Comparison of ENCODE assay signal across 8 cellular contexts in the genomic region with DNA sequence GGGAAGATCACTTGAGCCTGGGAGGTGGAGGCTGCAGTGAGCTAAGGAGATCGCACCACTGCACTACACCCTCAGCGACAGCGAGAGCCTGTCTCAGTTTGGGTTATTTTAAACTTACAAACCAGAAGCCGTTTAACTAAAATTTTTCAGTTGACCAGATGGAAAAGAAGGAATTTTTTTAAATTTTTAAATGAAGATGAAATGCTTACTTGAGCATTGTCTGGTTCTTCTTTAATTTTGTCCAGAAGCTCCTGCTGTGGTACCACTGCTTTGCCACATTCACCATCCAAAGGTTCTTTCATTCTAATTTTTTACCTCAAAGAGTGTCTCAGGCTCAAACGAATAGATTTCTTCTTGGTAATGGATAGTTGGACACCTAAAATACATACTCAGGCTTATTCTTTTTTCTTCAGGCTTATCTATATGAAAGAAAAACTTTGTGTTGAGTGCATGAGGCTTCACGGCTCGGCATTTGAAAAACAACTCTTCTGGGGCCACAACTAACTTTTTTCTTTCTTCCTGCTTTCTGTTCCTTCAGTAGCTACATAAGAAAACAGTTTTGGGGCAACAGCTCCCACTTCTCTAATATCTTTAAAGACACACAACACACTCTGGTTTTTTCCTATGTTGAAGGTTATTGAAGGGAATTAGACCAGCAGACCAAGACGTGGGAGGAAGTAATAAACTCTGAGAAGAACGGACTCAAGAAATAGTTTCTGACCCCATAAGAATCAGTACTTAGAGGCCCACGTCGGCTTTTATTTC. TPM values are rescaled to one million over a fixed set of nuclear protein-coding genes. Genes with fewer than 3 reads are reported as not detected.
DNase-seq lines count a peak whose midpoint lies in the region; ATAC-seq, FAIRE-seq and TF ChIP-seq lines count a peak whose summit lies in the region.

No MANE protein-coding gene starts in this region.

- peaks cover 13% of the 10 kb centered on the region for H3K9me3 Mint-ChIP-seq in neural progenitor cell

- H3K79me2 ChIP-seq in PC-3 (ENCODE audit: low read length) (peaks cover 20% of the 10 kb centered on the region), endothelial cell of umbilical vein (ENCODE audit: control insufficient read depth, insufficient read depth, low read length) (peaks cover 16% of the 10 kb centered on the region), neural progenitor cell (ENCODE audit: low read depth) (peaks cover 4% of the 10 kb centered on the region)

- TF ChIP-seq CTCF in PC-3 (conservative IDR thresholded peaks at IDR 0.05; ENCODE audit: low read depth, low read length) (no peak), endothelial cell of umbilical vein (IDR thresholded peaks at IDR 0.05; ENCODE audit: extremely low read depth in 1 of 2, insufficient read depth in 1 of 2, low read depth in 1 of 2, low read length in 2 of 2) (no peak), neural progenitor cell (IDR thresholded peaks at IDR 0.05) (no peak)

- H3K4me2 ChIP-seq in PC-3 (ENCODE audit: low read length) (peak overlapping the region; percentile 96), endothelial cell of umbilical vein (ENCODE audit: insufficient read depth, low read length) (peak overlapping the region; percentile 98), neural progenitor cell (peak overlapping the region; percentile 86)

- H3K27ac ChIP-seq in PC-3 (ENCODE audit: low read length) (peak overlapping the region; percentile 95), endothelial cell of umbilical vein (ENCODE audit: insufficient read depth, low read depth, low read length) (peak overlapping the region; percentile 69), neural progenitor cell (no peak overlapping the region)

- peaks cover 13% of the 10 kb centered on the region for H3K4me1 Mint-ChIP-seq in neural progenitor cell

- H3K36me3 ChIP-seq in PC-3 (ENCODE audit: low read depth, low read length) (no peaks in the 10 kb centered on the region), endothelial cell of umbilical vein (ENCODE audit: control insufficient read depth in 2 of 2, extremely low read depth in 1 of 2, insufficient read depth in 2 of 2, low read length in 2 of 2) (peaks cover 0 to 2% of the 10 kb centered on the region in 2 experiments), neural progenitor cell (no peaks in the 10 kb centered on the region)

- peaks cover 5% of the 10 kb centered on the region for H3K27me3 Mint-ChIP-seq in neural progenitor cell (ENCODE audit: insufficient read depth, low read depth)

- H3F3A ChIP-seq in PC-3 (ENCODE audit: low read length, unreplicated experiment) (no peaks in the 10 kb centered on the region), neural progenitor cell (ENCODE audit: low read depth) (peaks cover 21% of the 10 kb centered on the region)

- H3K4me3 ChIP-seq in PC-3 (ENCODE audit: low read length), result peak overlapping the region; percentile 98
- peak overlapping the region; percentile 79 to 96 (median 85) for H3K4me3 ChIP-seq in endothelial cell of umbilical vein (replicated peaks in 1 of 3; ENCODE audit: insufficient read depth in 1 of 3, low read depth in 1 of 3, low read length in 3 of 3)
- H3K4me3 ChIP-seq in neural progenitor cell, result peak overlapping the region; percentile 84

- dilution Hi-C loops in endothelial cell of umbilical vein (cut with MboI; ENCODE audit: extremely low pct_ligation_motif_present, low sequenced_read_pairs), result no loop called here

- peaks cover 2% of the 10 kb centered on the region for H3K36me3 Mint-ChIP-seq in neural progenitor cell

- BruUV-seq in PC-3 (replicated peaks; lab: Mats Ljungman, UMichigan), result no TSS peak
- no TSS peak for BruUV-seq in endothelial cell of umbilical vein (replicated peaks; lab: Mats Ljungman, UMichigan)

- H3K27me3 ChIP-seq in PC-3 (ENCODE audit: low read length) (no peaks in the 10 kb centered on the region), endothelial cell of umbilical vein (ENCODE audit: control insufficient read depth in 2 of 2, insufficient read depth in 2 of 2, low read length in 2 of 2) (no peaks in the 10 kb centered on the region), neural progenitor cell (no peaks in the 10 kb centered on the region)

- no peaks in the 10 kb centered on the region for H3K9me1 ChIP-seq in endothelial cell of umbilical vein (replicated peaks; ENCODE audit: control insufficient read depth, extremely low read depth, insufficient read depth, low read length)

- ATAC-seq in PC-3, result no peak
- no peak for ATAC-seq in GM21737 (IDR thresholded peaks at IDR 0.05; ENCODE audit: unreplicated experiment)
- ATAC-seq in GM18858 (IDR thresholded peaks at IDR 0.05; ENCODE audit: unreplicated experiment), result no peak

- H2AFZ ChIP-seq in PC-3 (ENCODE audit: low read length) (peak overlapping the region; percentile 99), endothelial cell of umbilical vein (ENCODE audit: low read depth, low read length) (peak overlapping the region; percentile 63), neural progenitor cell (replicated peaks) (peak overlapping the region; percentile 93)

- H3K9ac ChIP-seq in PC-3 (ENCODE audit: low read length) (peak overlapping the region; percentile 94), endothelial cell of umbilical vein (replicated peaks; ENCODE audit: extremely low read depth, insufficient read depth, low read length) (peak overlapping the region; percentile 96), neural progenitor cell (peak overlapping the region; percentile 22)

- peak overlapping the region; percentile 98 for H3K4me3 Mint-ChIP-seq in neural progenitor cell

- H3K9me2 ChIP-seq in PC-3 (replicated peaks; ENCODE audit: low read length), result no peaks in the 10 kb centered on the region

- CTCF ChIA-PET in PC-3 (lab: Charles Lee) (interaction anchor here (0.6 kb wide), 1 partner anchor 171 kb away, joined by 3 read pairs; no protein-coding TSS in a partner anchor), endothelial cell of umbilical vein (lab: Charles Lee) (interaction anchor here (0.5 to 3.0 kb wide), 5 partner anchors 44 to 126 kb away, joined by 3 to 9 read pairs (median 5); partner anchors contain the start of genes TMEM35B and ZMYM1)

- H4K20me1 ChIP-seq in PC-3 (ENCODE audit: low read length) (no peaks in the 10 kb centered on the region), endothelial cell of umbilical vein (replicated peaks; ENCODE audit: control insufficient read depth, extremely low read depth, insufficient read depth, low read length) (no peaks in the 10 kb centered on the region), neural progenitor cell (ENCODE audit: low read depth) (no peaks in the 10 kb centered on the region)

- peaks cover 15% of the 10 kb centered on the region for H3K4me1 ChIP-seq in PC-3 (ENCODE audit: insufficient read depth, low read length)
- H3K4me1 ChIP-seq in endothelial cell of umbilical vein (ENCODE audit: control insufficient read depth, extremely low read depth, insufficient read depth, low read length), result peaks cover 9% of the 10 kb centered on the region
- H3K4me1 ChIP-seq in neural progenitor cell, result peaks cover 7% of the 10 kb centered on the region

- DNase-seq in GM19239 (ENCODE audit: insufficient read length, low spot score), result no peak
- no peak for DNase-seq in PC-3
- DNase-seq in endothelial cell of umbilical vein (ENCODE audit: low read depth, low spot score), result peak; percentile 4
- DNase-seq in neural progenitor cell (ENCODE audit: low spot score), result no peak
- DNase-seq in NCI-H446 (lab: John Stamatoyannopoulos, UW), result no peak
- DNase-seq in occipital lobe (lab: John Stamatoyannopoulos, UW), result no peak

- TF ChIP-seq POLR2A in endothelial cell of umbilical vein (IDR thresholded peaks at IDR 0.05; ENCODE audit: low read depth, low read length), result no peak

- FAIRE-seq in GM19239 (lab: Jason Lieb, UNC), result peak; percentile 48
- FAIRE-seq in endothelial cell of umbilical vein (lab: Jason Lieb, UNC), result peak; percentile 77

- intact Hi-C loops in PC-3 (cut with micrococcal nuclease), result loop anchor here (2.0 to 10.0 kb wide), 3 partner anchors 47 to 234 kb away; partner anchors contain the start of genes ZMYM1 and ZMYM4
- intact Hi-C loops in endothelial cell of umbilical vein (cut with micrococcal nuclease), result loop anchor here (1.0 to 5.0 kb wide), 7 partner anchors 32 to 178 kb away; partner anchors contain the start of genes SFPQ, TMEM35B and ZMYM1

- no peak overlapping the region for H3K27ac Mint-ChIP-seq in neural progenitor cell

- H3K9me3 ChIP-seq in PC-3 (ENCODE audit: low read length), result no peaks in the 10 kb centered on the region
- no peaks in the 10 kb centered on the region for H3K9me3 ChIP-seq in endothelial cell of umbilical vein (replicated peaks; ENCODE audit: control insufficient read depth, insufficient read depth, low read length)
- H3K9me3 ChIP-seq in neural progenitor cell (ENCODE audit: low read depth), result peaks cover 11% of the 10 kb centered on the region

- POLR2A ChIA-PET in PC-3 (lab: Charles Lee; ENCODE audit: unreplicated experiment) (no interaction called here), endothelial cell of umbilical vein (lab: Charles Lee) (interaction anchor here (0.6 to 1.8 kb wide), 6 partner anchors 10 to 87 kb away, joined by 3 to 10 read pairs (median 4); partner anchors contain the start of genes TMEM35B and ZMYM1)

RNA-seq across cellular contexts. Expression of gene ZMYM6, which starts 1.2 kb away (rescaled TPM):
- total RNA-seq in PC-3 (2014; rRNA removed) (11.8 and 14.4 TPM in 2 replicates), endothelial cell of umbilical vein (15.6 and 17.2 TPM in 2 replicates), neural progenitor cell (ENCODE audit: low replicate concordance) (11.5 and 18.4 TPM in 2 replicates), occipital lobe (38.1 TPM)
- 5.2 and 6.4 TPM in 2 replicates for polyA plus RNA-seq in endothelial cell of umbilical vein
- 3.8 and 4.7 TPM in 2 replicates for polyA plus RNA-seq in endothelial cell of umbilical vein (2011; cell fraction: cytosol; rRNA removed)
- 37.1 and 53.9 TPM in 2 replicates for polyA plus RNA-seq in endothelial cell of umbilical vein (2011; cell fraction: nucleus; rRNA removed)
- 9.8 and 15.5 TPM in 2 replicates for polyA plus RNA-seq in endothelial cell of umbilical vein (2012)
- polyA minus RNA-seq in endothelial cell of umbilical vein, result 30.7 and 32.9 TPM in 2 replicates
- polyA minus RNA-seq in endothelial cell of umbilical vein (2011; cell fraction: cytosol; rRNA and poly(A)+ RNA removed), result 3.3 TPM
- 31.3 and 49.8 TPM in 2 replicates for polyA minus RNA-seq in endothelial cell of umbilical vein (2011; cell fraction: nucleus; rRNA and poly(A)+ RNA removed)

RNA-seq across cellular contexts. Expression of gene TMEM35B, which starts 45.4 kb away (rescaled TPM):
- total RNA-seq in PC-3 (2014; rRNA removed) (10.7 and 10.9 TPM in 2 replicates), endothelial cell of umbilical vein (18.7 and 19.1 TPM in 2 replicates), neural progenitor cell (ENCODE audit: low replicate concordance) (17.7 and 28.8 TPM in 2 replicates), occipital lobe (4.7 TPM)
- polyA plus RNA-seq in endothelial cell of umbilical vein, result 40.5 and 46.2 TPM in 2 replicates
- 36.6 and 39.1 TPM in 2 replicates for polyA plus RNA-seq in endothelial cell of umbilical vein (2011; cell fraction: cytosol; rRNA removed)
- polyA plus RNA-seq in endothelial cell of umbilical vein (2011; cell fraction: nucleus; rRNA removed), result 11.7 and 13.7 TPM in 2 replicates
- 26.8 and 27.7 TPM in 2 replicates for polyA plus RNA-seq in endothelial cell of umbilical vein (2012)
- 19.8 and 21.5 TPM in 2 replicates for polyA minus RNA-seq in endothelial cell of umbilical vein
- 6.3 TPM for polyA minus RNA-seq in endothelial cell of umbilical vein (2011; cell fraction: cytosol; rRNA and poly(A)+ RNA removed)
- 4.1 and 4.9 TPM in 2 replicates for polyA minus RNA-seq in endothelial cell of umbilical vein (2011; cell fraction: nucleus; rRNA and poly(A)+ RNA removed)

RNA-seq across cellular contexts. Expression of gene ZMYM1, which starts 48.7 kb away (rescaled TPM):
- total RNA-seq in PC-3 (2014; rRNA removed) (13.6 and 17.0 TPM in 2 replicates), endothelial cell of umbilical vein (20.7 and 21.4 TPM in 2 replicates), neural progenitor cell (ENCODE audit: low replicate concordance) (52.5 and 75.8 TPM in 2 replicates), occipital lobe (41.0 TPM)
- polyA plus RNA-seq in endothelial cell of umbilical vein, result 5.2 and 5.8 TPM in 2 replicates
- polyA plus RNA-seq in endothelial cell of umbilical vein (2011; cell fraction: cytosol; rRNA removed), result 6.8 and 6.9 TPM in 2 replicates
- 20.8 and 21.6 TPM in 2 replicates for polyA plus RNA-seq in endothelial cell of umbilical vein (2011; cell fraction: nucleus; rRNA removed)
- 5.3 and 10.0 TPM in 2 replicates for polyA plus RNA-seq in endothelial cell of umbilical vein (2012)
- 25.2 and 31.4 TPM in 2 replicates for polyA minus RNA-seq in endothelial cell of umbilical vein
- polyA minus RNA-seq in endothelial cell of umbilical vein (2011; cell fraction: cytosol; rRNA and poly(A)+ RNA removed), result 23.1 TPM
- 13.4 and 36.4 TPM in 2 replicates for polyA minus RNA-seq in endothelial cell of umbilical vein (2011; cell fraction: nucleus; rRNA and poly(A)+ RNA removed)

Comparison
In these comparisons a context has a peak if more than half of its experiments do, and no peak if none do; other contexts are left out.
1. H3K9ac ChIP-seq: peak in every context shown above with its lines; median percentile 96 in endothelial cell of umbilical vein; 94 in PC-3; 22 in neural progenitor cell.